30 cellular contexts compared by ENCODE assay signal in genomic region chr11:112666253-112666652, GRCh38.
"Had no signal": no experiment of that assay in that cellular context is flagged by ENCODE, and none has a peak within 500 bp of the region (broad histone marks: within the 10 kb centered on the region; RNA-seq: fewer than 3 reads in every experiment).

No MANE protein-coding gene starts in this region.

- H3K79me2 ChIP-seq: parathyroid adenoma had no signal

- H3K4me3 ChIP-seq: neural progenitor cell, ovary, psoas muscle, skin epidermis, smooth muscle cell, spleen, suprapubic skin, testis, tibial artery, transverse colon, upper lobe of left lung, vagina had no signal

- H3K4me2 ChIP-seq: neural progenitor cell, smooth muscle cell had no signal

- H3K9ac ChIP-seq: neural progenitor cell, parathyroid adenoma had no signal

- H3K4me1 ChIP-seq: parathyroid adenoma, psoas muscle, spleen, suprapubic skin, testis, tibial artery, transverse colon, upper lobe of left lung, vagina had no signal

- ATAC-seq: naive thymus-derived CD4-positive, alpha-beta T cell; natural killer cell; right cardiac atrium; sciatic nerve; stimulated activated memory B cell treated with anti-CD40 and anti-IgM and Interleukin-4, amounts not matched to agents 10 μg/mL and 1 μg/mL and 100 μg/mL, for 72 hours; stimulated activated naive CD8-positive, alpha-beta T cell treated with anti-CD3 and anti-CD28 coated beads, Interleukin-15, amount 100 ng/mL, for 72 hours; stimulated activated naive CD8-positive, alpha-beta T cell treated with anti-CD3 and anti-CD28 coated beads, Interleukin-15, Interleukin-2, amounts not matched to agents 100 U/mL and 50 U/mL, for 24 hours had no signal

- H3K27me3 ChIP-seq: neural progenitor cell, ovary, testis, transverse colon, upper lobe of left lung, vagina had no signal

- H3K36me3 ChIP-seq: neural progenitor cell, ovary, spleen, suprapubic skin, tibial artery, transverse colon, upper lobe of left lung, vagina had no signal

- H2AFZ ChIP-seq: neural progenitor cell, parathyroid adenoma had no signal

- DNase-seq: naive thymus-derived CD4-positive, alpha-beta T cell; natural killer cell; occipital lobe; ovary; posterior cingulate gyrus; psoas muscle; right cardiac atrium; spleen; stimulated activated CD4-positive, alpha-beta T cell treated with anti-CD3 and anti-CD28 coated beads, Interleukin-12 subunit alpha, Interleukin-12 subunit beta, amount 100 ng/mL, for 4 hours; stimulated activated CD4-positive, alpha-beta T cell treated with anti-CD3 and anti-CD28 coated beads, Interleukin-1b, Interleukin-23, amount 100 ng/mL, for 48 hours; stimulated activated CD4-positive, alpha-beta T cell treated with anti-CD3 and anti-CD28 coated beads, Interleukin-4, amount 100 ng/mL, for 1 hour; stimulated activated CD4-positive, alpha-beta T cell treated with anti-CD3 and anti-CD28 coated beads, Interleukin-4, amount 100 ng/mL, for 4 hours; stimulated activated CD8-positive, alpha-beta memory T cell treated with anti-CD3 and anti-CD28 coated beads, Interleukin-4, amount 100 ng/mL, for 48 hours; stimulated activated naive CD4-positive, alpha-beta T cell; stimulated activated naive CD8-positive, alpha-beta T cell treated with anti-CD3 and anti-CD28 coated beads, Interleukin-15, amount 100 ng/mL, for 72 hours; stimulated activated naive CD8-positive, alpha-beta T cell treated with anti-CD3 and anti-CD28 coated beads, Interleukin-15, Interleukin-2, amounts not matched to agents 100 U/mL and 50 U/mL, for 24 hours; substantia nigra; testis; tibial artery; transverse colon; upper lobe of left lung had no signal

- H3K9me3 ChIP-seq: ovary, psoas muscle, suprapubic skin, testis, tibial artery, transverse colon, vagina had no signal

- FAIRE-seq: urothelium cell line had no signal

- H3K27ac ChIP-seq: neural progenitor cell, ovary, parathyroid adenoma, psoas muscle, skin epidermis, spleen, suprapubic skin, testis, tibial artery, transverse colon, upper lobe of left lung, vagina had no signal
